Comparison of ENCODE assay signal across 8 cellular contexts in the genomic region with DNA sequence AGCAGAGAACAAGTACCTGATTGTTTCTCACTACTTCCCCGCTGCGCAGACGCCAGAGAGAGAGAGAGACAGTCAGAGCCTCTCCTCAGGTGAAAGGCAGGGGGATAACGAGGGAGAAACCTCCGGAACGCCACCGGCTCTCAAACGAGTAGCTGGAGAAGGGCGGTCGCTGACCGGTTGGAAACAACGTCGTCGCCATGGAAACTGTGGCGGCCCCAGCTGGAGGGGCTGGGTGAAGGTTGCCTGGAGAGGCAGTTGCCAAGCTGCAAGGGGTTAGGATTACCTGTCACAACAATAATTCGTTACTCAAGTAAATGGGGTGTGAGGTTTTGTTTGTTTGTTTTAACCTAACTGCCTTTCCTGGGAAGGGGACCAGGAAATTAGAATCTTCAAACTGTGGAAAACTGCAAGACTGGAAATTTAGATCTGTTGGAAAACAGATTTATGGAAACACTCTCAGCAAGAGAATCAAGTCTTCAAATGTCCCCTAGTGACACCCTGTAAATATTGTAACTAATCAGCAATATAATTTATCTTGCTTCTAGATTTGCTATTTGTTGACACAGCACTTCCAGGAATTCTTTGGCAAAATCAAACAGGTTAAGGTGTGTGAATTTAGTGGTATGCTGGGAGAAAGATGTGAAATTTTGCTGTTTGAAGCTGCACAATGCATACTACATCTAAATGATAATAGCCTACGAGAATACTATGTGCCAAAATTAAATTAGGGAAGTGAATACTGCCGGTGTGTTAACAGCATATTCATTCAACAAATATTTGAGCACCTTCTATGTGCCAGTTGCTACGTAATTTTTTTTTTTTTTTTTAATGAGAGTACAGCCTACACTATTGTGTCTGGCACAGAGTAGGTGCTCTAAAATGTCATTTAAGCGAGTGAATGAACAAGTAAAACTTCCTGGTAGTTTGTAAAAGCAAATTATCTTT. TPM values are rescaled to one million over a fixed set of nuclear protein-coding genes. Genes with fewer than 3 reads are reported as not detected.
A peak's percentile ranks its signal among the peaks of the same experiment; 100 is the strongest.
DNase-seq lines count a peak whose midpoint lies in the region; ATAC-seq and FAIRE-seq lines count a peak whose summit lies in the region.

A gene with protein sequence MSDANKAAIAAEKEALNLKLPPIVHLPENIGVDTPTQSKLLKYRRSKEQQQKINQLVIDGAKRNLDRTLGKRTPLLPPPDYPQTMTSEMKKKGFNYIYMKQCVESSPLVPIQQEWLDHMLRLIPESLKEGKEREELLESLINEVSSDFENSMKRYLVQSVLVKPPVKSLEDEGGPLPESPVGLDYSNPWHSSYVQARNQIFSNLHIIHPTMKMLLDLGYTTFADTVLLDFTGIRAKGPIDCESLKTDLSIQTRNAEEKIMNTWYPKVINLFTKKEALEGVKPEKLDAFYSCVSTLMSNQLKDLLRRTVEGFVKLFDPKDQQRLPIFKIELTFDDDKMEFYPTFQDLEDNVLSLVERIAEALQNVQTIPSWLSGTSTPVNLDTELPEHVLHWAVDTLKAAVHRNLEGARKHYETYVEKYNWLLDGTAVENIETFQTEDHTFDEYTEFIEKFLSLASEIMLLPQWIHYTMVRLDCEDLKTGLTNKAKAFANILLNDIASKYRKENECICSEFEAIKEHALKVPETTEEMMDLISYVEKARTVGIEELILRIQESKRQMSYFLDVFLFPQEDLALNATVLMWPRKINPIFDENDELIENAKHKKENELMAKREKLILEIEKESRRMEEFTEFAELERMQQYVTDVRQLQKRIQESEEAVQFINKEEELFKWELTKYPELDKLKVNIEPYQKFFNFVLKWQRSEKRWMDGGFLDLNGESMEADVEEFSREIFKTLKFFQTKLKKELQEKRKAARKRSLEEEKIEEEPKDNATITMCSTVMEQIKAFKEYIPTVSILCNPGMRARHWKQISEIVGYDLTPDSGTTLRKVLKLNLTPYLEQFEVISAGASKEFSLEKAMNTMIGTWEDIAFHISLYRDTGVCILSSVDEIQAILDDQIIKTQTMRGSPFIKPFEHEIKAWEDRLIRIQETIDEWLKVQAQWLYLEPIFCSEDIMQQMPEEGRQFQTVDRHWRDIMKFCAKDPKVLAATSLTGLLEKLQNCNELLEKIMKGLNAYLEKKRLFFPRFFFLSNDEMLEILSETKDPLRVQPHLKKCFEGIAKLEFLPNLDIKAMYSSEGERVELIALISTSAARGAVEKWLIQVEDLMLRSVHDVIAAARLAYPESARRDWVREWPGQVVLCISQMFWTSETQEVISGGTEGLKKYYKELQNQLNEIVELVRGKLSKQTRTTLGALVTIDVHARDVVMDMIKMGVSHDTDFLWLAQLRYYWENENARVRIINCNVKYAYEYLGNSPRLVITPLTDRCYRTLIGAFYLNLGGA (N-terminal part only) (minus strand): TSS at position 164 of the 945 bp plus-strand sequence. CDS start 1,474 bp downstream, outside the sequence.

- H3K9me3 ChIP-seq in muscle layer of duodenum (ENCODE audit: control insufficient read depth in 1 of 2, low read length in 2 of 2) = no peaks in the 10 kb centered on the region

- peak; percentile 38 to 75 for DNase-seq in NCI-H524 (lab: John Stamatoyannopoulos, UW)
- DNase-seq in ecto neural progenitor cell (ENCODE audit: low spot score) = peak; percentile 90
- no peak for DNase-seq in frontal cortex (ENCODE audit: low spot score in 2 of 2)
- no peak for DNase-seq in mucosa of gallbladder (ENCODE audit: low spot score)
- no peak for DNase-seq in NCI-H446 treated with DMSO at 0.1 percent for 48 hours (lab: John Stamatoyannopoulos, UW)

- H3K36me3 ChIP-seq in muscle layer of duodenum (ENCODE audit: control insufficient read depth in 1 of 2, insufficient read depth in 2 of 2, low read length in 2 of 2) = no peaks in the 10 kb centered on the region

- peak; percentile 99 for FAIRE-seq in A204.1 (lab: Jason Lieb, UNC)
- no peak for FAIRE-seq in frontal cortex (lab: Jason Lieb, UNC)

- H3K27me3 ChIP-seq in muscle layer of duodenum (ENCODE audit: low read depth, low read length) = no peaks in the 10 kb centered on the region

- H3K27ac ChIP-seq in muscle layer of duodenum (ENCODE audit: low read length) = no peak within 1 kb of the TSS

- H3K4me3 ChIP-seq in muscle layer of duodenum (ENCODE audit: low read depth in 1 of 2, low read length in 2 of 2) = peak within 1 kb of the TSS; percentile 12 to 46

- H3K4me1 ChIP-seq in muscle layer of duodenum (ENCODE audit: control insufficient read depth in 1 of 2, insufficient read depth in 2 of 2, low read length in 2 of 2) = peaks cover 0 to 7% of the 10 kb centered on the region in 2 donors

- ATAC-seq in GM18909 (IDR thresholded peaks at IDR 0.05; ENCODE audit: poor library complexity, unreplicated experiment) = peak; percentile 62

RNA-seq across cellular contexts. Expression of the gene that starts here (rescaled TPM):
- total RNA-seq in frontal cortex (0.82 TPM), mucosa of gallbladder (0.52 TPM)

Comparison
In these comparisons a context has a peak if more than half of its experiments do, and no peak if none do; other contexts are left out.
1. DNase-seq: peak in NCI-H524 (2 of 2) and ecto neural progenitor cell (single experiment); none in frontal cortex (0 of 2), mucosa of gallbladder (single experiment) and NCI-H446 treated with DMSO at 0.1 percent for 48 hours (single experiment).